ENCODE assay signal across 9 cellular contexts in genomic region chr11:104333977-104334376, GRCh38.
DNase-seq lines count a peak whose midpoint lies in the region; ATAC-seq and TF ChIP-seq lines count a peak whose summit lies in the region.
"Had no signal": no experiment of that assay in that cellular context is flagged by ENCODE, and none has a peak within 500 bp of the region (broad histone marks: within the 10 kb centered on the region; RNA-seq: fewer than 3 reads in every experiment).

No MANE protein-coding gene starts in this region.

- 92 to 95% (median 93%) methylated on average over 4 of the region's 4 CpGs for WGBS in psoas muscle, 3 donors

- H3K4me1 ChIP-seq in psoas muscle, result no peaks in the 10 kb centered on the region

- POLR2A ChIA-PET in BJ (lab: Charles Lee), result no interaction called here

- no peaks in the 10 kb centered on the region for H3K9me3 ChIP-seq in psoas muscle

- H3K27ac ChIP-seq in psoas muscle, result no peak overlapping the region

- H3K36me3 ChIP-seq in BJ (ENCODE audit: control insufficient read depth, insufficient read depth, low read length), result no peaks in the 10 kb centered on the region
- H3K36me3 ChIP-seq in psoas muscle (ENCODE audit: insufficient read depth in 1 of 2, low read depth in 1 of 2), result no peaks in the 10 kb centered on the region

- intact Hi-C loops in psoas muscle (cut with DNase I), result no loop called here

- H3K4me3 ChIP-seq in BJ (ENCODE audit: low read depth, low read length), result no peak overlapping the region
- H3K4me3 ChIP-seq in choroid plexus epithelial cell (ENCODE audit: low read depth, low read length), result no peak overlapping the region
- H3K4me3 ChIP-seq in psoas muscle, result no peak overlapping the region

- no peaks in the 10 kb centered on the region for H3K27me3 ChIP-seq in BJ (ENCODE audit: control insufficient read depth, insufficient read depth, low read length)
- H3K27me3 ChIP-seq in psoas muscle (ENCODE audit: insufficient read depth in 3 of 3, low read length in 2 of 3), result peaks cover 0 to 2% (median 0%) of the 10 kb centered on the region in 3 donors

- ATAC-seq in GM19351 (IDR thresholded peaks at IDR 0.05; ENCODE audit: unreplicated experiment), result peak; percentile 70
- peak; percentile 87 for ATAC-seq in HG03521 (IDR thresholded peaks at IDR 0.05; ENCODE audit: unreplicated experiment)
- ATAC-seq in psoas muscle, result no peak
- no peak for ATAC-seq in HG03442 (IDR thresholded peaks at IDR 0.05; ENCODE audit: unreplicated experiment)

- TF ChIP-seq CTCF in BJ (IDR thresholded peaks at IDR 0.05; ENCODE audit: insufficient read depth, low read depth, low read length) (peak; percentile 30; the same call in 1 of the 2 replicates), choroid plexus epithelial cell (conservative IDR thresholded peaks at IDR 0.05; ENCODE audit: low read depth, low read length) (peak; percentile 35), psoas muscle (IDR thresholded peaks at IDR 0.05) (no peak)

- CTCF ChIA-PET in BJ (lab: Yijun Ruan, JAX), result no interaction called here

- DNase-seq in BJ (ENCODE audit: low read depth), result no peak
- no peak for DNase-seq in choroid plexus epithelial cell (ENCODE audit: low read depth)
- DNase-seq in NCI-H774 (lab: John Stamatoyannopoulos, UW), result no peak
- no peak for DNase-seq in NCI-H1436 (lab: John Stamatoyannopoulos, UW)
- DNase-seq in psoas muscle, result no peak
- DNase-seq: NCI-H1694 had no signal

Comparison
In these comparisons a context has a peak if more than half of its experiments do, and no peak if none do; other contexts are left out.
1. ATAC-seq: peak in GM19351 (single experiment) and HG03521 (single experiment); none in psoas muscle (0 of 4) and HG03442 (single experiment).